In genomic region chr9:89720721-89721660, GRCh38 we compare ENCODE assay signal across 17 cellular contexts.
DNase-seq lines count a peak whose midpoint lies in the region; ATAC-seq and TF ChIP-seq lines count a peak whose summit lies in the region.
"Had no signal": no experiment of that assay in that cellular context is flagged by ENCODE, and none has a peak within 500 bp of the region (broad histone marks: within the 10 kb centered on the region; RNA-seq: fewer than 3 reads in every experiment).

No MANE protein-coding gene starts in this region.

- H3K4me3 ChIP-seq in skeletal muscle cell (ENCODE audit: low read depth, low read length) (no peak overlapping the region), tibial artery (no peak overlapping the region)
- H3K4me3 ChIP-seq: esophagus squamous epithelium, SK-N-MC had no signal

- no peaks in the 10 kb centered on the region for H3K9me3 ChIP-seq in tibial artery

- no peak overlapping the region for H3K27ac ChIP-seq in tibial artery
- H3K27ac ChIP-seq: esophagus squamous epithelium, SK-N-MC had no signal

- H3K4me1 ChIP-seq in tibial artery, result no peaks in the 10 kb centered on the region
- H3K4me1 ChIP-seq: esophagus squamous epithelium had no signal

- intact Hi-C loops in left colon (cut with DNase I, micrococcal nuclease) (no loop called here), tibial artery (cut with DNase I; ENCODE audit: low total_unique reads) (no loop called here)

- ATAC-seq in left colon (peak; percentile 70), HG03442 (IDR thresholded peaks at IDR 0.05; ENCODE audit: unreplicated experiment) (no peak)
- ATAC-seq: natural killer cell treated with Interleukin-12 subunit alpha and Interleukin-12 subunit beta and Interleukin-15 and Interleukin-18, amount 100 ng/mL, for 72 hours; stimulated activated naive B cell treated with anti-CD40 and anti-IgM and Interleukin-4, amounts not matched to agents 10 μg/mL and 1 μg/mL and 100 μg/mL, for 72 hours had no signal

- no peaks in the 10 kb centered on the region for H3K36me3 ChIP-seq in tibial artery
- H3K36me3 ChIP-seq: esophagus squamous epithelium had no signal

- no peaks in the 10 kb centered on the region for H3K27me3 ChIP-seq in tibial artery
- H3K27me3 ChIP-seq: esophagus squamous epithelium had no signal

- no peak for TF ChIP-seq CTCF in tibial artery (IDR thresholded peaks at IDR 0.05)

- peak; percentile 42 for DNase-seq in NCI-H510A treated with DMSO at 0.1 percent for 48 hours (lab: John Stamatoyannopoulos, UW)
- DNase-seq in NCI-H510A (lab: John Stamatoyannopoulos, UW), result no peak
- DNase-seq in NCI-H524 (lab: John Stamatoyannopoulos, UW), result peak; percentile 35 to 76
- DNase-seq in left colon, result no peak
- peak; percentile 13 for DNase-seq in skeletal muscle cell (ENCODE audit: low read depth)
- no peak for DNase-seq in tibial artery
- DNase-seq in NCI-H2107 treated with DMSO at 0.1 percent for 48 hours (lab: John Stamatoyannopoulos, UW; ENCODE audit: unreplicated experiment), result no peak
- DNase-seq: activated CD8-positive, alpha-beta memory T cell treated with anti-CD3 and anti-CD28 coated beads for 24 hours; activated gamma-delta T cell; Calu3; esophagus squamous epithelium; GOT3; NCI-H187; stimulated activated naive B cell treated with anti-CD40 and anti-IgM and Interleukin-4, amounts not matched to agents 10 μg/mL and 1 μg/mL and 100 μg/mL, for 72 hours had no signal

Comparison
In these comparisons a context has a peak if more than half of its experiments do, and no peak if none do; other contexts are left out.
1. DNase-seq: peak in NCI-H510A treated with DMSO at 0.1 percent for 48 hours (single experiment), NCI-H524 (2 of 2) and skeletal muscle cell (single experiment); none in NCI-H510A (single experiment), left colon (0 of 2), tibial artery (0 of 2) and NCI-H2107 treated with DMSO at 0.1 percent for 48 hours (single experiment).